Comparison of ENCODE assay signal across 1 cellular context in genomic region chr9:33131505-33132248, GRCh38.
TF ChIP-seq lines count a peak whose summit lies in the region.

No MANE protein-coding gene starts in this region.

TF ChIP-seq in IMR-90, 13 proteins besides CTCF, POLR2A, EP300 and RAD21 (continued from another document):
- TF ChIP-seq MAZ (IDR thresholded peaks at IDR 0.05; ENCODE audit: borderline replicate concordance, low read depth, low read length) (no peak), SMC3 (IDR thresholded peaks at IDR 0.05; ENCODE audit: low read depth, low read length) (no peak)
